8 cellular contexts compared by ENCODE assay signal in the genomic region with DNA sequence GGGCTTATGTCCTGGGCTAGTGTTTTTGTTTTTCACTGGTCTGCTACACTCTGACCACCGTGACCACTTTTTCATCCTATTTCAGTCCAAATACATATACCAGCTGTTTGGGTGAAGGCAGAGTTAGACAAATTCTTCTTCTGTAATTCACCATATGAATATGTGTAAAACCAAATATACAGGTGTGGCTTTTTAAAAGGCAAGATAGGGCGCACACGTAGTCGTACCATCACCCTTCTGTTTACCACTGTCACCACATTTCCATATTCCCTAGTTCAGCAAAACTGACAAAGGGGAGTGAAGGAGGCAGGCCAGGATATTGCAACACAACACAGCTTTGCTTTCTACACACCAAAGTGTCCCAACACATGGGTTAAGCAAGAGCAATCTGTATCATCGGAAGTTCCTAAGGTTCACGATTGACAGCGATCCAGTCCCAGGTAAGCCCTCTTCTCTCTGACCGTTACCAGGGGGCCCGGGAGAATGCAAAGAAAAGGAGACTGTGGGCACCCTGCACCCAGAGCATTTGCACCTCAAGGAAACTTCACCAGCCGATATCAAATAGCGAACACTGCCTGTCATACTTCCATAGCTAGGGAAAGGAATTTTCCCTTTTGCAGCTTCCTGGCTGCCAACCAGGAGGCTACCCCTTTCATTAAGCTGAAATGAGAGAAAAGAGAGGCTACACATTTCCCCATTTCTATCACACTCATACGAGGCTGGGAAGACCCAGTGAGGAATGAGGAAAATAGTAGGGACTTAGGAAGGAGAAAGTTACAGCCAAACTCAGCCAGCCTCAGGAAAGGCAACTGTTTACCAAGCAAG. TPM values are rescaled to one million over a fixed set of nuclear protein-coding genes. Genes with fewer than 3 reads are reported as not detected.
DNase-seq lines count a peak whose midpoint lies in the region; ATAC-seq and TF ChIP-seq lines count a peak whose summit lies in the region.

No MANE protein-coding gene starts in this region.

- CTCF ChIA-PET in activated CD4-positive, alpha-beta memory T cell treated with anti-CD3 and anti-CD28 coated beads for 36 hours (lab: Charles Lee) = interaction anchor here (1.4 kb wide), 1 partner anchor 22 kb away, joined by 5 read pairs; no protein-coding TSS in a partner anchor
- CTCF ChIA-PET in activated CD4-positive, alpha-beta memory T cell treated with anti-CD3 and anti-CD28 coated beads, Interleukin-2, amount 10 ng/mL, durations not matched to agents 7 days and 5 days (lab: Charles Lee) = no interaction called here

- intact Hi-C loops in activated CD4-positive, alpha-beta memory T cell treated with anti-CD3 and anti-CD28 coated beads for 36 hours (cut with micrococcal nuclease) = loop anchor here (5.0 kb wide), 2 partner anchors 45 to 70 kb away; no protein-coding TSS in a partner anchor
- intact Hi-C loops in left ventricle myocardium inferior (cut with micrococcal nuclease) = no loop called here

- H3K27me3 Mint-ChIP-seq in activated CD4-positive, alpha-beta memory T cell treated with anti-CD3 and anti-CD28 coated beads for 36 hours = no peaks in the 10 kb centered on the region
- H3K27me3 Mint-ChIP-seq in activated CD4-positive, alpha-beta memory T cell treated with anti-CD3 and anti-CD28 coated beads, Interleukin-2, amount 10 ng/mL, durations not matched to agents 7 days and 5 days = no peaks in the 10 kb centered on the region

- no peaks in the 10 kb centered on the region for H3K36me3 Mint-ChIP-seq in activated CD4-positive, alpha-beta memory T cell treated with anti-CD3 and anti-CD28 coated beads for 36 hours
- peaks cover 2% of the 10 kb centered on the region for H3K36me3 Mint-ChIP-seq in activated CD4-positive, alpha-beta memory T cell treated with anti-CD3 and anti-CD28 coated beads, Interleukin-2, amount 10 ng/mL, durations not matched to agents 7 days and 5 days (ENCODE audit: low read depth)

- POLR2A ChIA-PET in activated CD4-positive, alpha-beta memory T cell treated with anti-CD3 and anti-CD28 coated beads for 36 hours (lab: Charles Lee) = no interaction called here
- POLR2A ChIA-PET in activated CD4-positive, alpha-beta memory T cell treated with anti-CD3 and anti-CD28 coated beads, Interleukin-2, amount 10 ng/mL, durations not matched to agents 7 days and 5 days (lab: Charles Lee) = interaction anchor here (1.0 kb wide), 1 partner anchor 34 kb away, joined by 3 read pairs; no protein-coding TSS in a partner anchor

- no peaks in the 10 kb centered on the region for H3K9me3 Mint-ChIP-seq in activated CD4-positive, alpha-beta memory T cell treated with anti-CD3 and anti-CD28 coated beads for 36 hours
- no peaks in the 10 kb centered on the region for H3K9me3 Mint-ChIP-seq in activated CD4-positive, alpha-beta memory T cell treated with anti-CD3 and anti-CD28 coated beads, Interleukin-2, amount 10 ng/mL, durations not matched to agents 7 days and 5 days

- no peak overlapping the region for H3K4me3 Mint-ChIP-seq in activated CD4-positive, alpha-beta memory T cell treated with anti-CD3 and anti-CD28 coated beads for 36 hours
- no peak overlapping the region for H3K4me3 Mint-ChIP-seq in activated CD4-positive, alpha-beta memory T cell treated with anti-CD3 and anti-CD28 coated beads, Interleukin-2, amount 10 ng/mL, durations not matched to agents 7 days and 5 days

- H3K27ac ChIP-seq in RWPE2 (ENCODE audit: poor library complexity, severe bottlenecking) = peak overlapping the region; percentile 12
- H3K27ac ChIP-seq in left ventricle myocardium inferior (replicated peaks) = peak overlapping the region; percentile 25
- peak overlapping the region in 1 of 2 donors; percentile 37 for H3K27ac ChIP-seq in thoracic aorta

- H3K36me3 ChIP-seq in RWPE2 (ENCODE audit: low read depth) (no peaks in the 10 kb centered on the region), left ventricle myocardium inferior (no peaks in the 10 kb centered on the region), thoracic aorta (no peaks in the 10 kb centered on the region)

- no peak overlapping the region for H3K4me3 ChIP-seq in RWPE2 (ENCODE audit: severe bottlenecking)
- H3K4me3 ChIP-seq in left ventricle myocardium inferior = no peak overlapping the region
- H3K4me3 ChIP-seq in thoracic aorta = peak overlapping the region; percentile 28

- peak; percentile 22 for DNase-seq in activated CD4-positive, alpha-beta memory T cell treated with anti-CD3 and anti-CD28 coated beads for 36 hours
- DNase-seq in activated CD4-positive, alpha-beta memory T cell treated with anti-CD3 and anti-CD28 coated beads, Interleukin-2, amount 10 ng/mL, durations not matched to agents 7 days and 5 days = no peak
- DNase-seq in RWPE2 (ENCODE audit: low spot score) (no peak), left ventricle myocardium inferior (no peak), thoracic aorta (ENCODE audit: low spot score) (no peak), NCI-H510A (lab: John Stamatoyannopoulos, UW) (no peak)
- DNase-seq in stimulated activated CD4-positive, alpha-beta T cell treated with anti-CD3 and anti-CD28 coated beads, Interleukin-15, amount 100 ng/mL, for 24 hours = no peak

- ATAC-seq in RWPE2 (ENCODE audit: low read depth) (peak; percentile 80), thoracic aorta (ENCODE audit: insufficient number of reproducible peaks, low FRiP score, low read depth) (no peak), GM21576 (IDR thresholded peaks at IDR 0.05; ENCODE audit: unreplicated experiment) (no peak)

- no peak overlapping the region for H3K27ac Mint-ChIP-seq in activated CD4-positive, alpha-beta memory T cell treated with anti-CD3 and anti-CD28 coated beads for 36 hours
- no peak overlapping the region for H3K27ac Mint-ChIP-seq in activated CD4-positive, alpha-beta memory T cell treated with anti-CD3 and anti-CD28 coated beads, Interleukin-2, amount 10 ng/mL, durations not matched to agents 7 days and 5 days

- H3K9me3 ChIP-seq in RWPE2 (ENCODE audit: severe bottlenecking) = no peaks in the 10 kb centered on the region
- no peaks in the 10 kb centered on the region for H3K9me3 ChIP-seq in left ventricle myocardium inferior (replicated peaks)
- H3K9me3 ChIP-seq in thoracic aorta = no peaks in the 10 kb centered on the region

- H3K4me1 Mint-ChIP-seq in activated CD4-positive, alpha-beta memory T cell treated with anti-CD3 and anti-CD28 coated beads for 36 hours (ENCODE audit: low read depth) = peaks cover 76% of the 10 kb centered on the region
- H3K4me1 Mint-ChIP-seq in activated CD4-positive, alpha-beta memory T cell treated with anti-CD3 and anti-CD28 coated beads, Interleukin-2, amount 10 ng/mL, durations not matched to agents 7 days and 5 days = peaks cover 35% of the 10 kb centered on the region

- TF ChIP-seq CTCF in RWPE2 (IDR thresholded peaks at IDR 0.05; ENCODE audit: poor library complexity, severe bottlenecking) = no peak
- no peak for TF ChIP-seq CTCF in left ventricle myocardium inferior (IDR thresholded peaks at IDR 0.05; ENCODE audit: borderline replicate concordance)
- no peak for TF ChIP-seq CTCF in thoracic aorta (IDR thresholded peaks at IDR 0.05)

- no peaks in the 10 kb centered on the region for H3K27me3 ChIP-seq in RWPE2 (ENCODE audit: insufficient read depth, poor library complexity, severe bottlenecking)
- H3K27me3 ChIP-seq in left ventricle myocardium inferior (ENCODE audit: low read depth) = no peaks in the 10 kb centered on the region
- H3K27me3 ChIP-seq in thoracic aorta (replicated peaks; ENCODE audit: insufficient read depth) = no peaks in the 10 kb centered on the region

- peaks cover 15% of the 10 kb centered on the region for H3K4me1 ChIP-seq in RWPE2 (ENCODE audit: insufficient read depth, poor library complexity, severe bottlenecking)
- peaks cover 100% of the 10 kb centered on the region for H3K4me1 ChIP-seq in left ventricle myocardium inferior
- peaks cover 66 to 97% of the 10 kb centered on the region in 2 donors for H3K4me1 ChIP-seq in thoracic aorta (ENCODE audit: control insufficient read depth in 1 of 2, low read depth in 2 of 2)

RNA-seq across cellular contexts. Expression of a gene that starts 23.1 kb away (rescaled TPM):
- 10 to 100 TPM; 26.6 to 29.5 TPM for total RNA-seq in activated CD4-positive, alpha-beta memory T cell treated with anti-CD3 and anti-CD28 coated beads for 36 hours
- total RNA-seq in activated CD4-positive, alpha-beta memory T cell treated with anti-CD3 and anti-CD28 coated beads, Interleukin-2, amount 10 ng/mL, durations not matched to agents 7 days and 5 days = 10 to 100 TPM; 53.0 to 56.6 TPM
- total RNA-seq in left ventricle myocardium inferior = 33.5 TPM
- total RNA-seq in thoracic aorta = 100 to 1,000 TPM in 1 of 2 donors, 10 to 100 TPM in 1; 65.0 to 103 TPM
